1 cellular context compared by ENCODE assay signal in genomic region chr18:79503891-79504475, GRCh38.
TF ChIP-seq lines count a peak whose summit lies in the region.

No MANE protein-coding gene starts in this region.

TF ChIP-seq in K562, 482 proteins besides CTCF, POLR2A, EP300 and RAD21 (continued from another document and continues in another):
- TF ChIP-seq HMBOX1 (IDR thresholded peaks at IDR 0.05) (peak; percentile 28; the same call in 1 of the 2 replicates), HES1 (IDR thresholded peaks at IDR 0.05; ENCODE audit: low read depth) (no peak), ATF4 (CRISPR knock-in tag; IDR thresholded peaks at IDR 0.05) (no peak), ARID2 (IDR thresholded peaks at IDR 0.05) (no peak), ZNF780A (CRISPR knock-in tag; IDR thresholded peaks at IDR 0.05) (no peak), TRIM28 (IDR thresholded peaks at IDR 0.05) (no peak), ZNF592 (IDR thresholded peaks at IDR 0.05) (0 out of 2 replicates have a peak, but pooled peaks have one; percentile 34), ZNF311 (CRISPR knock-in tag; IDR thresholded peaks at IDR 0.05) (no peak), RB1 (IDR thresholded peaks at IDR 0.05; ENCODE audit: low read depth) (no peak), ZNF143 (CRISPR knock-in tag; IDR thresholded peaks at IDR 0.05) (no peak), PRDM10 (IDR thresholded peaks at IDR 0.05; ENCODE audit: partially characterized antibody) (no peak), ELF4 (CRISPR knock-in tag; IDR thresholded peaks at IDR 0.05) (0 out of 2 replicates have a peak, but pooled peaks have one; percentile 17), ZNF398 (CRISPR knock-in tag; IDR thresholded peaks at IDR 0.05) (no peak), CREB3L1 (IDR thresholded peaks at IDR 0.05; ENCODE audit: borderline replicate concordance, low read depth) (no peak), CREM (IDR thresholded peaks at IDR 0.05; ENCODE audit: low read depth) (0 out of 2 replicates have a peak, but pooled peaks have one; percentile 11), ELF1 (tag; IDR thresholded peaks at IDR 0.05) (no peak), CCNT2 (IDR thresholded peaks at IDR 0.05; ENCODE audit: borderline replicate concordance, extremely low read depth, insufficient read length, low read depth, low read length) (no peak), MAFG (tag; conservative IDR thresholded peaks at IDR 0.05) (peak; percentile 17; the same call in 1 of the 2 replicates), ZBTB40 (IDR thresholded peaks at IDR 0.05) (no peak), ZBTB40 (CRISPR knock-in tag; IDR thresholded peaks at IDR 0.05) (no peak), MTA1 (IDR thresholded peaks at IDR 0.05; ENCODE audit: borderline replicate concordance) (no peak), HMG20A (CRISPR knock-in tag; conservative IDR thresholded peaks at IDR 0.05) (no peak), ZNF23 (CRISPR knock-in tag; IDR thresholded peaks at IDR 0.05) (no peak), PKNOX1 (IDR thresholded peaks at IDR 0.05) (peak; percentile 29; the same call in 1 of the 2 replicates), CXXC5 (CRISPR knock-in tag; IDR thresholded peaks at IDR 0.05) (0 out of 2 replicates have a peak, but pooled peaks have one; percentile 20), EP400 (IDR thresholded peaks at IDR 0.05) (no peak), HEY1 (CRISPR knock-in tag; IDR thresholded peaks at IDR 0.05; ENCODE audit: borderline replicate concordance) (no peak), KDM2B (CRISPR knock-in tag; IDR thresholded peaks at IDR 0.05) (no peak), PTTG1 (tag; IDR thresholded peaks at IDR 0.05; ENCODE audit: low read depth) (no peak)
